ENCODE assay signal across 1 cellular context in the genomic region with DNA sequence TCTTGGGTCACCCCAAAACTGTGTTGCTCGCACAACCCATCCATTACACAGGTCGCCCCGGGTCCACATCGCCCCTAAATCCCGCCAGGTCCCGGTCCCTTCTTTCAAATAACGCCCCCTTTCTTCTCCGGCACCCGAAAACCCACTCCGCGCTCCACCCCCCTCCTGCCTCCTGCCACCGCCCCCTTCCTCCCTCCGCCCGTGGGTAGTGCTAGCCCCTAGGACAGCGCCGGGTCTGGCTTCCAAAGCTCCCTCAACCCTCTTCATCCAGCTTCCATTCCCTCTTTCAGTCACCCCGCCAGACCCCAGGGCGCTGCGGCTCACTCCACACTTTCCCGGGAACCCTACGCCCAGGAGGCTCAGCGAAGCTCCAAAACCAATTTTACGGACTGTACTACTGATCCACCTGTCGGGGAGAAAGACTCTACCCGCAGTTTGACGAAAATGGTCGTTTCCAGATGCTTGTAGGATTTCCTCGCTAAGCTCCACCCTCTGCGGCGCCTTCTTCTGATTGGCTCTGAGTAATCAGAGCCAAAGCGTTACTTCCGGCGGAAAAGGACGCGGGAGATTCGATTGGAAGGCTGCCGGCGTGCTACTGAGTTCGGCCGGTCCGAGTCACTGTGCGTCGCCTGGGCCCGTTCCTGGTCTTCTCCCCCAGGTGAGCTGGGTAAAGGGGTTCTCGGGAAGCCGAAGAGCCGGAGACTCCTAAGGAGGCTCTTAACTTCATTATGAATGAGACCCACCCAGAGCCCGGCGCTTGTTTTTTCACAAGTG.
TF ChIP-seq lines count a peak whose summit lies in the region.

Gene DDIAS (plus strand): TSS at position 572 of the 774 bp plus-strand sequence. CDS start 13,003 bp downstream, outside the sequence.

TF ChIP-seq in H1, 55 proteins besides CTCF, POLR2A, EP300 and RAD21:
- TF ChIP-seq SAP30 (IDR thresholded peaks at IDR 0.05; ENCODE audit: insufficient read depth, insufficient replicate concordance, low read length) (peak; percentile 97), ASH2L (IDR thresholded peaks at IDR 0.05; ENCODE audit: low read length) (peak; percentile 69), CBX5 (IDR thresholded peaks at IDR 0.05; ENCODE audit: low read depth, low read length) (no peak), BRCA1 (IDR thresholded peaks at IDR 0.05; ENCODE audit: low read depth, low read length) (peak; percentile 40; the same call in 1 of the 2 replicates), YY1 (IDR thresholded peaks at IDR 0.05; ENCODE audit: low read depth, low read length) (no peak), E2F6 (IDR thresholded peaks at IDR 0.05) (peak; percentile 80), RFX5 (IDR thresholded peaks at IDR 0.05; ENCODE audit: borderline replicate concordance, low read depth, low read length) (no peak), SIN3A (conservative IDR thresholded peaks at IDR 0.05 in 1 of 2, IDR thresholded peaks at IDR 0.05 in 1 of 2; ENCODE audit: low read depth in 1 of 2, low read length in 2 of 2) (peak; percentile 25 to 99; a peak in 2 of 4 replicates), JUND (IDR thresholded peaks at IDR 0.05; ENCODE audit: low read length) (peak; percentile 98), RBBP5 (IDR thresholded peaks at IDR 0.05; ENCODE audit: borderline replicate concordance, low read depth, low read length) (peak; percentile 19; the same call in 1 of the 2 replicates), SP1 (IDR thresholded peaks at IDR 0.05; ENCODE audit: low read depth, low read length) (peak; percentile 45; the same call in 1 of the 2 replicates), GABPA (IDR thresholded peaks at IDR 0.05; ENCODE audit: borderline replicate concordance, insufficient read depth, low read length) (peak; percentile 73; the same call in 1 of the 2 replicates), FOSL1 (IDR thresholded peaks at IDR 0.05; ENCODE audit: insufficient read depth, low read depth, low read length) (no peak), KDM4A (IDR thresholded peaks at IDR 0.05; ENCODE audit: low read depth, low read length, severe bottlenecking) (peak; percentile 89), POLR2AphosphoS5 (IDR thresholded peaks at IDR 0.05; ENCODE audit: low read depth, low read length) (peak; percentile 81), CREB1 (IDR thresholded peaks at IDR 0.05) (peak; percentile 52), BACH1 (IDR thresholded peaks at IDR 0.05; ENCODE audit: low read length) (no peak), PHF8 (conservative IDR thresholded peaks at IDR 0.05; ENCODE audit: low read depth, low read length) (peak; percentile 72), TAF7 (optimal IDR thresholded peaks at IDR 0.05; ENCODE audit: borderline replicate concordance, low read depth, low read length) (peak; percentile 40), CHD2 (IDR thresholded peaks at IDR 0.05; ENCODE audit: low read length) (peak; percentile 50; the same call in 1 of the 2 replicates), CHD1 (IDR thresholded peaks at IDR 0.05; ENCODE audit: low read depth, low read length) (peak; percentile 92), ATF2 (IDR thresholded peaks at IDR 0.05; ENCODE audit: low read length) (0 out of 2 replicates have a peak, but pooled peaks have one; percentile 26), TBP (IDR thresholded peaks at IDR 0.05; ENCODE audit: low read depth, low read length) (peak; percentile 88), HDAC2 (IDR thresholded peaks at IDR 0.05; ENCODE audit: borderline replicate concordance in 1 of 2, low read depth in 2 of 2, low read length in 2 of 2) (peak in 1 of 2 experiments; percentile 38; a peak in 1 of 4 replicates), TEAD4 (IDR thresholded peaks at IDR 0.05; ENCODE audit: low read depth, low read length) (0 out of 2 replicates have a peak, but pooled peaks have one; percentile 32), MAFK (IDR thresholded peaks at IDR 0.05; ENCODE audit: low read depth, low read length) (no peak), SIX5 (IDR thresholded peaks at IDR 0.05; ENCODE audit: low read depth, low read length) (0 out of 2 replicates have a peak, but pooled peaks have one; percentile 30), TAF1 (IDR thresholded peaks at IDR 0.05; ENCODE audit: low read depth, low read length) (peak; percentile 86), MAX (IDR thresholded peaks at IDR 0.05) (peak; percentile 85)
